Comparison of ENCODE assay signal across 19 cellular contexts in the genomic region with DNA sequence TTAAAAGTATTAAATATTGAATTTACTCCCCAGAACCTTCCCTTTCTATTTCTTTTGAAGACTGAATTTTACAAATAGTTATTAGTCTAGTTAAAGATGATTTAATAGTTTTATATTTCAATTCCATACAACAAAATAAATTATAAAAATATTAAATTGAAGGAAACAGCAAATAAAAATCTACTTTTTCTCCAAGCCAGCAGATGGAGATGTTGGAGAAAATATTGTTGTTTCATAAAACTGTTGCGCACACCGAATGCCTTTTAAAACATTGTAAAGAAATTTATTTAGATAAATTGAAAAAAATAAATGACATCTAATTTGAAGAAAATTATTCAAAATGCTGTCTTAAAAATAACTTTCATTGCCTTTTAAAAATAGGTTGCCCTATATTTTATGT. TPM values are rescaled to one million over a fixed set of nuclear protein-coding genes. Genes with fewer than 3 reads are reported as not detected.
A peak's percentile ranks its signal among the peaks of the same experiment; 100 is the strongest.
DNase-seq lines count a peak whose midpoint lies in the region; ATAC-seq and TF ChIP-seq lines count a peak whose summit lies in the region.
"Had no signal": no experiment of that assay in that cellular context is flagged by ENCODE, and none has a peak within 500 bp of the region (broad histone marks: within the 10 kb centered on the region; RNA-seq: fewer than 3 reads in every experiment).

No MANE protein-coding gene starts in this region.

- H3K4me3 ChIP-seq in SK-N-SH (ENCODE audit: low read depth in 2 of 2, low read length in 1 of 2) (no peak overlapping the region), vagina (no peak overlapping the region)

- H3K9me3 ChIP-seq in SK-N-SH (no peaks in the 10 kb centered on the region), vagina (no peaks in the 10 kb centered on the region)

- peaks cover 36% of the 10 kb centered on the region for H3K27me3 Mint-ChIP-seq in chondrocyte (ENCODE audit: low read depth)
- peaks cover 14% of the 10 kb centered on the region for H3K27me3 Mint-ChIP-seq in activated CD4-positive, alpha-beta T cell treated with anti-CD3 and anti-CD28 coated beads, Interleukin-2, amount 10 ng/mL, durations not matched to agents 24 days and 14 days

- no peak for TF ChIP-seq EP300 in SK-N-SH (IDR thresholded peaks at IDR 0.05; ENCODE audit: borderline replicate concordance in 1 of 2, low read depth in 1 of 2, low read length in 1 of 2)

- no peak for TF ChIP-seq POLR2A in vagina (IDR thresholded peaks at IDR 0.05)

- H3K4me1 Mint-ChIP-seq in chondrocyte (ENCODE audit: low read depth): peaks cover 17% of the 10 kb centered on the region
- H3K4me1 Mint-ChIP-seq in activated CD4-positive, alpha-beta T cell treated with anti-CD3 and anti-CD28 coated beads, Interleukin-2, amount 10 ng/mL, durations not matched to agents 24 days and 14 days: no peaks in the 10 kb centered on the region
- H3K4me1 Mint-ChIP-seq: CD4-positive, CD25-positive, alpha-beta regulatory T cell had no signal

- H3K36me3 Mint-ChIP-seq in chondrocyte (ENCODE audit: low read depth): no peaks in the 10 kb centered on the region
- H3K36me3 Mint-ChIP-seq in activated CD4-positive, alpha-beta T cell treated with anti-CD3 and anti-CD28 coated beads, Interleukin-2, amount 10 ng/mL, durations not matched to agents 24 days and 14 days (ENCODE audit: low read depth): no peaks in the 10 kb centered on the region
- H3K36me3 Mint-ChIP-seq: CD4-positive, CD25-positive, alpha-beta regulatory T cell had no signal

- H3K9ac ChIP-seq in SK-N-SH: no peak overlapping the region
- H3K9ac ChIP-seq: KMS-11 had no signal

- H3K27me3 ChIP-seq in SK-N-SH (ENCODE audit: insufficient read depth) (peaks cover 21% of the 10 kb centered on the region), vagina (peaks cover 13% of the 10 kb centered on the region)

- intact Hi-C loops in vagina (cut with DNase I): no loop called here
- intact Hi-C loops in activated CD4-positive, alpha-beta T cell treated with anti-CD3 and anti-CD28 coated beads, Interleukin-2, amount 10 ng/mL, durations not matched to agents 24 days and 14 days (cut with micrococcal nuclease): no loop called here

- 97% methylated on average over 2 of the region's 2 CpGs for WGBS in SK-N-SH (ENCODE audit: low lambda C conversion rate)

- CTCF ChIA-PET in SK-N-SH (lab: Yijun Ruan, JAX): interaction anchor here (0.6 to 4.6 kb wide), 6 partner anchors 579 to 1446 kb away, joined by 3 to 24 read pairs (median 3); no protein-coding TSS in a partner anchor

- DNase-seq in SK-N-SH (no peak), chondrocyte (ENCODE audit: low spot score) (no peak), medulla oblongata (ENCODE audit: extremely low spot score) (peak; percentile 58), vagina (ENCODE audit: extremely low spot score in 2 of 2) (no peak), retina (no peak), glomerular visceral epithelial cell (ENCODE audit: extremely low spot score) (no peak)
- no peak for DNase-seq in activated CD4-positive, alpha-beta T cell treated with anti-CD3 and anti-CD28 coated beads, Interleukin-2, amount 10 ng/mL, durations not matched to agents 24 days and 14 days
- DNase-seq: AML-193; CD4-positive, CD25-positive, alpha-beta regulatory T cell; HFFc6; MM.1S; NCI-H1105 treated with DMSO at 0.1 percent for 48 hours; NCI-H187; NCI-H524; NK-92 treated with Interleukin-12 subunit alpha and Interleukin-12 subunit beta, amount 100 ng/mL, for 24 hours had no signal

- TF ChIP-seq CTCF in SK-N-SH (IDR thresholded peaks at IDR 0.05): no peak
- TF ChIP-seq CTCF in chondrocyte (IDR thresholded peaks at IDR 0.05): peak; percentile 63
- no peak for TF ChIP-seq CTCF in vagina (IDR thresholded peaks at IDR 0.05)

- peak; percentile 62 for TF ChIP-seq RAD21 in SK-N-SH (IDR thresholded peaks at IDR 0.05; ENCODE audit: low read length)

- H3K4me3 Mint-ChIP-seq in chondrocyte (ENCODE audit: unreplicated experiment): no peak overlapping the region
- H3K4me3 Mint-ChIP-seq in activated CD4-positive, alpha-beta T cell treated with anti-CD3 and anti-CD28 coated beads, Interleukin-2, amount 10 ng/mL, durations not matched to agents 24 days and 14 days: no peak overlapping the region
- H3K4me3 Mint-ChIP-seq: CD4-positive, CD25-positive, alpha-beta regulatory T cell; HFFc6 had no signal

- POLR2A ChIA-PET in SK-N-SH (lab: Yijun Ruan, JAX): no interaction called here

- H3K36me3 ChIP-seq in SK-N-SH (replicated peaks in 1 of 2; ENCODE audit: control insufficient read depth in 1 of 2, insufficient read depth in 2 of 2, low read length in 1 of 2) (no peaks in the 10 kb centered on the region), vagina (no peaks in the 10 kb centered on the region)

- no peak for ATAC-seq in SK-N-SH treated with all-trans-retinoic acid at 6 μM for 48 hours
- ATAC-seq: HepG2 had no signal

- H3K4me2 ChIP-seq in SK-N-SH: no peak overlapping the region
- H3K4me2 ChIP-seq: KMS-11 had no signal

- H3K27ac ChIP-seq in SK-N-SH (ENCODE audit: low read depth in 2 of 2, low read length in 1 of 2): no peak overlapping the region
- no peak overlapping the region for H3K27ac ChIP-seq in vagina
- H3K27ac ChIP-seq: KMS-11 had no signal

- H3K4me1 ChIP-seq in SK-N-SH (ENCODE audit: control insufficient read depth in 1 of 2, insufficient read depth in 2 of 2, low read depth in 1 of 2, low read length in 1 of 2) (peaks cover 0 to 6% of the 10 kb centered on the region in 2 experiments; a peak in 2 of 4 replicates), vagina (peaks cover 12% of the 10 kb centered on the region)

- H2AFZ ChIP-seq in SK-N-SH (ENCODE audit: low read depth): no peak overlapping the region

- peaks cover under 1% of the 10 kb centered on the region for H3F3A ChIP-seq in SK-N-SH (replicated peaks; ENCODE audit: insufficient read depth)

- H3K27ac Mint-ChIP-seq in chondrocyte (ENCODE audit: unreplicated experiment): no peak overlapping the region
- no peak overlapping the region for H3K27ac Mint-ChIP-seq in activated CD4-positive, alpha-beta T cell treated with anti-CD3 and anti-CD28 coated beads, Interleukin-2, amount 10 ng/mL, durations not matched to agents 24 days and 14 days
- H3K27ac Mint-ChIP-seq: CD4-positive, CD25-positive, alpha-beta regulatory T cell; HFFc6 had no signal

- H3K79me2 ChIP-seq in SK-N-SH (ENCODE audit: insufficient read depth): no peaks in the 10 kb centered on the region

- H4K20me1 ChIP-seq in SK-N-SH (ENCODE audit: insufficient read depth): no peaks in the 10 kb centered on the region

- no peaks in the 10 kb centered on the region for H3K9me3 Mint-ChIP-seq in chondrocyte (ENCODE audit: low read depth)
- H3K9me3 Mint-ChIP-seq in activated CD4-positive, alpha-beta T cell treated with anti-CD3 and anti-CD28 coated beads, Interleukin-2, amount 10 ng/mL, durations not matched to agents 24 days and 14 days: peaks cover 4% of the 10 kb centered on the region

- H3K9me2 ChIP-seq in SK-N-SH: 0 out of 2 replicates have a peak, but pooled peaks cover 3% of the 10 kb centered on the region

TF ChIP-seq in SK-N-SH treated with all-trans-retinoic acid at 6 μM for 48 hours, 23 proteins besides CTCF, POLR2A, EP300 and RAD21 (continues in another document):
- TF ChIP-seq ZC3H10 (CRISPR knock-in tag; IDR thresholded peaks at IDR 0.05) (no peak), ESRRG (CRISPR knock-in tag; IDR thresholded peaks at IDR 0.05) (no peak), ZNF70 (CRISPR knock-in tag; IDR thresholded peaks at IDR 0.05) (no peak), SNAI2 (CRISPR knock-in tag; IDR thresholded peaks at IDR 0.05) (no peak), ISL1 (CRISPR knock-in tag; IDR thresholded peaks at IDR 0.05) (no peak), ZFP3 (CRISPR knock-in tag; IDR thresholded peaks at IDR 0.05) (no peak), GLIS3 (CRISPR knock-in tag; IDR thresholded peaks at IDR 0.05) (no peak), ZNF565 (CRISPR knock-in tag; conservative IDR thresholded peaks at IDR 0.05; ENCODE audit: low read depth) (no peak), TOX (CRISPR knock-in tag; IDR thresholded peaks at IDR 0.05; ENCODE audit: borderline replicate concordance) (no peak)
- TF ChIP-seq, protein P1, sequence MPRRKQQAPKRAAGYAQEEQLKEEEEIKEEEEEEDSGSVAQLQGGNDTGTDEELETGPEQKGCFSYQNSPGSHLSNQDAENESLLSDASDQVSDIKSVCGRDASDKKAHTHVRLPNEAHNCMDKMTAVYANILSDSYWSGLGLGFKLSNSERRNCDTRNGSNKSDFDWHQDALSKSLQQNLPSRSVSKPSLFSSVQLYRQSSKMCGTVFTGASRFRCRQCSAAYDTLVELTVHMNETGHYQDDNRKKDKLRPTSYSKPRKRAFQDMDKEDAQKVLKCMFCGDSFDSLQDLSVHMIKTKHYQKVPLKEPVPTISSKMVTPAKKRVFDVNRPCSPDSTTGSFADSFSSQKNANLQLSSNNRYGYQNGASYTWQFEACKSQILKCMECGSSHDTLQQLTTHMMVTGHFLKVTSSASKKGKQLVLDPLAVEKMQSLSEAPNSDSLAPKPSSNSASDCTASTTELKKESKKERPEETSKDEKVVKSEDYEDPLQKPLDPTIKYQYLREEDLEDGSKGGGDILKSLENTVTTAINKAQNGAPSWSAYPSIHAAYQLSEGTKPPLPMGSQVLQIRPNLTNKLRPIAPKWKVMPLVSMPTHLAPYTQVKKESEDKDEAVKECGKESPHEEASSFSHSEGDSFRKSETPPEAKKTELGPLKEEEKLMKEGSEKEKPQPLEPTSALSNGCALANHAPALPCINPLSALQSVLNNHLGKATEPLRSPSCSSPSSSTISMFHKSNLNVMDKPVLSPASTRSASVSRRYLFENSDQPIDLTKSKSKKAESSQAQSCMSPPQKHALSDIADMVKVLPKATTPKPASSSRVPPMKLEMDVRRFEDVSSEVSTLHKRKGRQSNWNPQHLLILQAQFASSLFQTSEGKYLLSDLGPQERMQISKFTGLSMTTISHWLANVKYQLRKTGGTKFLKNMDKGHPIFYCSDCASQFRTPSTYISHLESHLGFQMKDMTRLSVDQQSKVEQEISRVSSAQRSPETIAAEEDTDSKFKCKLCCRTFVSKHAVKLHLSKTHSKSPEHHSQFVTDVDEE (CRISPR knock-in tag; IDR thresholded peaks at IDR 0.05): no peak

RNA-seq across cellular contexts. Expression of a gene that starts 5.5 kb away (rescaled TPM):
- 0.16 and 1.1 TPM in 2 replicates for polyA plus RNA-seq in SK-N-SH (2012; rRNA removed)
- polyA plus RNA-seq in SK-N-SH (2012; cell fraction: cytosol; rRNA removed): 0.75 and 0.94 TPM in 2 replicates
- polyA plus RNA-seq in SK-N-SH (2012; cell fraction: nucleus; rRNA removed): 2.8 and 3.0 TPM in 2 replicates
- 0.77 to 1.4 TPM (median 1.0 TPM) in 3 replicates for total RNA-seq in chondrocyte
- 0.49 TPM for total RNA-seq in vagina
- not detected in 2 replicates for total RNA-seq in activated CD4-positive, alpha-beta T cell treated with anti-CD3 and anti-CD28 coated beads, Interleukin-2, amount 10 ng/mL, durations not matched to agents 24 days and 14 days
- total RNA-seq: CD4-positive, CD25-positive, alpha-beta regulatory T cell; H4; HepG2; HFFc6 had no signal
- polyA plus RNA-seq: CD4-positive, CD25-positive, alpha-beta regulatory T cell; HepG2 had no signal
